ENCODE assay signal across 21 cellular contexts in the genomic region with DNA sequence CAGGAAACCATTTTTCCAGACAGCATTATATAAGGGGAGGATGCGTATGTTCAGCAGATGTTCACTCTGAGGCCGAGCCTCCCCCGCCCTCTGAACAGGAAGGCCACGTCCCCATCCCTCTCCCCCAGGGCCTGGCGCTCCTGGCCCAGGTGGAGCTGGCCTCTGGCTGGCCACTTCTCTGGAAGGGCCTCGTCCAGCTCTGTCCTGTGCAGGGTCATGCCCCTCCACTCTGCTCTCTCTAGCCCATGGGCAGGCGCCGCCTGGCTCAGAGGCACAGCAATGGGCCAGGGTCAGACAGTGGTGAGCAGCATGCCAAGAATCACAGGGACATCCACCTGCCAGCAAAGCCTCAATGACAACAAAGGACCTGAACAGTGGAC. TPM values are rescaled to one million over a fixed set of nuclear protein-coding genes. Genes with fewer than 3 reads are reported as not detected.
DNase-seq lines count a peak whose midpoint lies in the region; FAIRE-seq and TF ChIP-seq lines count a peak whose summit lies in the region.
"Had no signal": no experiment of that assay in that cellular context is flagged by ENCODE, and none has a peak within 500 bp of the region (broad histone marks: within the 10 kb centered on the region; RNA-seq: fewer than 3 reads in every experiment).

No MANE protein-coding gene starts in this region.

- no peaks in the 10 kb centered on the region for H3K27me3 ChIP-seq in BLaER1 treated with 17β-estradiol and CSF1 and Interleukin-3, amounts not matched to agents 10 nM and 100 nM

- H3K4me3 ChIP-seq in AG10803 (ENCODE audit: low read length) (no peak overlapping the region), kidney (ENCODE audit: low read length in 2 of 2) (no peak overlapping the region)
- H3K4me3 ChIP-seq in BLaER1 treated with 17β-estradiol and CSF1 and Interleukin-3, amounts not matched to agents 10 nM and 100 nM = no peak overlapping the region
- H3K4me3 ChIP-seq: GM12878, lung, smooth muscle cell had no signal

- POLR2A ChIA-PET in GM10248 (lab: Yijun Ruan, JAX) = no interaction called here

- no peaks in the 10 kb centered on the region; a peak in 1 of 22 replicates for H4K20me1 ChIP-seq in BLaER1 treated with 17β-estradiol and CSF1 and Interleukin-3, amounts not matched to agents 10 nM and 100 nM

- peak overlapping the region in 7 of 11 experiments; percentile 4 to 65 (median 32); a peak in 10 of 22 replicates for H3K4me2 ChIP-seq in BLaER1 treated with 17β-estradiol and CSF1 and Interleukin-3, amounts not matched to agents 10 nM and 100 nM
- H3K4me2 ChIP-seq: smooth muscle cell had no signal

- DNase-seq in AG10803 (ENCODE audit: low read depth) = peak; percentile 43
- peak; percentile 46 for DNase-seq in kidney
- peak; percentile 57 for DNase-seq in posterior vena cava (ENCODE audit: low spot score)
- no peak for DNase-seq in GM10248 (ENCODE audit: extremely low spot score)
- no peak for DNase-seq in pons (ENCODE audit: low spot score)
- no peak for DNase-seq in activated CD4-positive, alpha-beta T cell treated with anti-CD3 and anti-CD28 coated beads, Interleukin-2, amount 50 U/mL, for 4 hours
- DNase-seq: activated naive CD8-positive, alpha-beta T cell treated with anti-CD3 and anti-CD28 coated beads, Interleukin-2, amount 50 U/mL, for 24 hours; activated T-cell treated with anti-CD3 and anti-CD28 coated beads, Interleukin-2, amount 50 U/mL, for 1 hour; HCEC 1CT; islet precursor cell; KG1; MM.1S; NCI-H2081 treated with DMSO at 0.1 percent for 48 hours; NCI-H774; stimulated activated CD4-positive, alpha-beta T cell treated with anti-CD3 and anti-CD28 coated beads, Interleukin-2, amount 100 ng/mL, for 24 hours had no signal

- peaks cover 0 to 27% (median 23%) of the 10 kb centered on the region in 10 experiments; a peak in 13 of 20 replicates for H3K4me1 ChIP-seq in BLaER1 treated with 17β-estradiol and CSF1 and Interleukin-3, amounts not matched to agents 10 nM and 100 nM
- H3K4me1 ChIP-seq in kidney (ENCODE audit: control insufficient read depth in 1 of 2, insufficient read depth in 1 of 2, low read depth in 1 of 2, low read length in 2 of 2) = no peaks in the 10 kb centered on the region

- H3K9ac ChIP-seq in BLaER1 treated with 17β-estradiol and CSF1 and Interleukin-3, amounts not matched to agents 10 nM and 100 nM = no peak overlapping the region
- H3K9ac ChIP-seq in kidney (ENCODE audit: low read length in 2 of 2) = no peak overlapping the region

- H3K9me3 ChIP-seq in BLaER1 treated with 17β-estradiol and CSF1 and Interleukin-3, amounts not matched to agents 10 nM and 100 nM (replicated peaks in 1 of 11) = peaks cover 0 to 8% (median 0%) of the 10 kb centered on the region in 11 experiments; a peak in 3 of 22 replicates
- H3K9me3 ChIP-seq in kidney (ENCODE audit: control insufficient read depth in 1 of 2, low read length in 2 of 2) = no peaks in the 10 kb centered on the region

- no peaks in the 10 kb centered on the region for H3K36me3 ChIP-seq in BLaER1 treated with 17β-estradiol and CSF1 and Interleukin-3, amounts not matched to agents 10 nM and 100 nM
- H3K36me3 ChIP-seq in kidney (ENCODE audit: control insufficient read depth in 1 of 2, insufficient read depth in 2 of 2, low read length in 2 of 2) = no peaks in the 10 kb centered on the region

- CTCF ChIA-PET in GM10248 (lab: Yijun Ruan, JAX) = no interaction called here

- no peak overlapping the region for H3K27ac ChIP-seq in BLaER1 treated with 17β-estradiol and CSF1 and Interleukin-3, amounts not matched to agents 10 nM and 100 nM
- no peak overlapping the region for H3K27ac ChIP-seq in kidney (ENCODE audit: low read depth in 2 of 2, low read length in 2 of 2)

- FAIRE-seq in kidney (lab: Jason Lieb, UNC) = no peak
- FAIRE-seq: endothelial cell of umbilical vein, GM12878, HTR-8/SVneo had no signal

- intact Hi-C loops in kidney (cut with DNase I) = no loop called here
- intact Hi-C loops in posterior vena cava (cut with DNase I) = no loop called here

- TF ChIP-seq CTCF in AG10803 (conservative IDR thresholded peaks at IDR 0.05; ENCODE audit: low read length) (no peak), kidney (IDR thresholded peaks at IDR 0.05; ENCODE audit: borderline replicate concordance, extremely low read depth, insufficient read depth) (no peak), GM10248 (IDR thresholded peaks at IDR 0.05; ENCODE audit: control extremely low read depth, extremely low read depth, low read depth, missing control alignments) (no peak)

RNA-seq across cellular contexts. Expression of a gene that starts 34.2 kb away (rescaled TPM):
- total RNA-seq in kidney = 13.6 TPM
- polyA plus RNA-seq in kidney (ENCODE audit: insufficient read depth, low read depth, low replicate concordance) = 2.0 TPM
- 10 to 100 TPM; 27.1 to 62.0 TPM for total RNA-seq in posterior vena cava
- total RNA-seq: endothelial cell of umbilical vein had no signal
- polyA plus RNA-seq: endothelial cell of umbilical vein had no signal

Comparison
In these comparisons a context has a peak if more than half of its experiments do, and no peak if none do; other contexts are left out.
1. DNase-seq: peak in AG10803 (single experiment), kidney (single experiment) and posterior vena cava (single experiment); none in GM10248 (single experiment), pons (single experiment) and activated CD4-positive, alpha-beta T cell treated with anti-CD3 and anti-CD28 coated beads, Interleukin-2, amount 50 U/mL, for 4 hours (0 of 2).